In the genomic region with DNA sequence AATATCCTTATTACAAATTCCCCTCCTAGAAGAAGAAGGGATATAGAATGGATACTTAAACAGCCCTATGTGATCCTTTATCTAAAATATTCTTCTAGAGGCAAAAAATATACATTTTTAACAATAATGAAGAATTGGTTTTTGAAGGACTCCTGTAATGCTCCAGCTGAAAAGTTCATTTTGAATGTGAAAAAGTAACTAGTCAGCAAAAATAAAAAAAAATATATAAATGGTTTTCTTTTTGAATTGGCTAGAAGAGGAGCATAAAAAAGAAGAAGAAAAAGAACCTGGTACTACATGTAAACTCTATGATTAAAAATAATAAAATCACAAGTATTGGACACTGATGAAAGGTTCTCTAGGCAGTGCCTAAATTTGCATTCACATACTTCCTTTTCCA, we compare ENCODE assay signal across 23 cellular contexts.
DNase-seq lines count a peak whose midpoint lies in the region; ATAC-seq, FAIRE-seq and TF ChIP-seq lines count a peak whose summit lies in the region.
"Had no signal": no experiment of that assay in that cellular context is flagged by ENCODE, and none has a peak within 500 bp of the region (broad histone marks: within the 10 kb centered on the region; RNA-seq: fewer than 3 reads in every experiment).

No MANE protein-coding gene starts in this region.

- no peak for DNase-seq in A549 (ENCODE audit: low read depth in 1 of 2, low spot score in 1 of 2)
- no peak for DNase-seq in IMR-90
- no peak for DNase-seq in H1 (ENCODE audit: low read depth in 1 of 2, low spot score in 2 of 2)
- DNase-seq in tibial artery, result no peak
- DNase-seq in cortex of kidney (lab: John Stamatoyannopoulos, UW), result no peak
- DNase-seq: 8988T; BE2C; C1 segment of cervical spinal cord; CD4-positive, alpha-beta memory T cell; CD4-positive, CD25-positive, alpha-beta regulatory T cell; CD8-positive, alpha-beta memory T cell; COR-L47; DMS153; DMS53; DMS79; DND-41; EL; GDM1 had no signal

- in situ Hi-C loops in IMR-90 (cut with MboI; ENCODE audit: low sequenced_read_pairs), result no loop called here

- no peak overlapping the region for H2AK9ac ChIP-seq in IMR-90 (replicated peaks; ENCODE audit: low read depth, low read length, poor library complexity)

- H3K23me2 ChIP-seq in H1 (ENCODE audit: low read depth, low read length), result no peaks in the 10 kb centered on the region

- H2BK15ac ChIP-seq in IMR-90 (ENCODE audit: low read depth, low read length) (no peak overlapping the region), H1 (ENCODE audit: low read length) (no peak overlapping the region)

- H2BK120ac ChIP-seq in IMR-90 (ENCODE audit: low read depth, low read length) (no peak overlapping the region), H1 (replicated peaks; ENCODE audit: low read depth, low read length) (no peak overlapping the region)

- no peak for TF ChIP-seq EP300 in A549 (IDR thresholded peaks at IDR 0.05)
- no peak for TF ChIP-seq EP300 in H1 (IDR thresholded peaks at IDR 0.05; ENCODE audit: borderline replicate concordance in 1 of 2, low read depth in 2 of 2, low read length in 2 of 2)

- H2BK5ac ChIP-seq in IMR-90 (ENCODE audit: low read depth, low read length, poor library complexity, severe bottlenecking) (no peak overlapping the region), H1 (ENCODE audit: low read depth, low read length) (no peak overlapping the region)

- no peaks in the 10 kb centered on the region for H4K20me1 ChIP-seq in IMR-90 (ENCODE audit: insufficient read depth, low read length)
- no peaks in the 10 kb centered on the region for H4K20me1 ChIP-seq in H1 (replicated peaks in 1 of 2; ENCODE audit: control insufficient read depth in 1 of 2, insufficient read depth in 2 of 2, low read length in 2 of 2)
- H4K20me1 ChIP-seq: BLaER1 had no signal

- H3K14ac ChIP-seq in IMR-90 (replicated peaks; ENCODE audit: low read depth, low read length) (no peak overlapping the region), H1 (ENCODE audit: insufficient read length) (no peak overlapping the region)

- no peak for TF ChIP-seq CTCF in A549 (IDR thresholded peaks at IDR 0.05)
- TF ChIP-seq CTCF in IMR-90 (conservative IDR thresholded peaks at IDR 0.05; ENCODE audit: low read depth, low read length), result no peak
- no peak for TF ChIP-seq CTCF in H1 (IDR thresholded peaks at IDR 0.05; ENCODE audit: control extremely low read depth in 1 of 3, insufficient read depth in 1 of 3, low read depth in 1 of 3, low read length in 3 of 3)
- TF ChIP-seq CTCF in tibial artery (IDR thresholded peaks at IDR 0.05), result no peak

- H3K4me1 ChIP-seq in A549 (no peaks in the 10 kb centered on the region), IMR-90 (ENCODE audit: control insufficient read depth, insufficient read depth, low read length) (no peaks in the 10 kb centered on the region), H1 (replicated peaks in 1 of 4; ENCODE audit: control insufficient read depth in 3 of 4, insufficient read depth in 4 of 4, low read length in 3 of 4) (no peaks in the 10 kb centered on the region), tibial artery (no peaks in the 10 kb centered on the region)
- H3K4me1 ChIP-seq: BE2C, BLaER1 had no signal

- FAIRE-seq in A549 (lab: Jason Lieb, UNC) (no peak), H1 (lab: Jason Lieb, UNC) (no peak)
- FAIRE-seq: A204.1, GM12878, GM12892, GM18507 had no signal

- H3K36me3 ChIP-seq in IMR-90 (ENCODE audit: control insufficient read depth, insufficient read depth, low read length) (no peaks in the 10 kb centered on the region), H1 (ENCODE audit: control insufficient read depth in 2 of 4, insufficient read depth in 4 of 4, low read length in 3 of 4) (no peaks in the 10 kb centered on the region), tibial artery (no peaks in the 10 kb centered on the region)
- H3K36me3 ChIP-seq: BE2C, BLaER1 had no signal

- H3K79me2 ChIP-seq in H1 (ENCODE audit: control insufficient read depth in 1 of 2, insufficient read depth in 2 of 2, low read length in 2 of 2), result no peaks in the 10 kb centered on the region

- H3K9me1 ChIP-seq in IMR-90 (ENCODE audit: insufficient read depth, low read length), result no peaks in the 10 kb centered on the region

- TF ChIP-seq POLR2A in A549 (IDR thresholded peaks at IDR 0.05; ENCODE audit: low read length) (no peak), IMR-90 (IDR thresholded peaks at IDR 0.05; ENCODE audit: low read depth, low read length) (no peak), H1 (IDR thresholded peaks at IDR 0.05; ENCODE audit: control extremely low read depth in 1 of 2, low read depth in 2 of 2, low read length in 2 of 2) (no peak)

- H3K23ac ChIP-seq in IMR-90 (ENCODE audit: low read depth, low read length), result no peak overlapping the region
- H3K23ac ChIP-seq in H1 (ENCODE audit: insufficient read length), result no peak overlapping the region

- H2AK5ac ChIP-seq in IMR-90 (ENCODE audit: low read depth, low read length) (no peak overlapping the region), H1 (ENCODE audit: low read depth, low read length) (no peak overlapping the region)

- H4K91ac ChIP-seq in IMR-90 (ENCODE audit: insufficient read depth, low read depth, low read length), result no peak overlapping the region
- no peak overlapping the region for H4K91ac ChIP-seq in H1 (replicated peaks; ENCODE audit: insufficient read length, low read length)

- H3K9ac ChIP-seq in IMR-90 (ENCODE audit: low read depth, low read length) (no peak overlapping the region), H1 (replicated peaks in 1 of 4; ENCODE audit: extremely low read depth in 1 of 4, low read depth in 3 of 4, low read length in 3 of 4) (no peak overlapping the region)
- H3K9ac ChIP-seq: BLaER1 had no signal

- H3K79me1 ChIP-seq in IMR-90 (ENCODE audit: low read depth in 1 of 2, low read length in 2 of 2), result no peaks in the 10 kb centered on the region
- H3K79me1 ChIP-seq in H1 (ENCODE audit: low read depth, low read length), result no peaks in the 10 kb centered on the region

- no peak overlapping the region for H2BK12ac ChIP-seq in H1 (ENCODE audit: low read depth, low read length)

- POLR2A ChIA-PET in A549 (lab: Yijun Ruan, JAX) (no interaction called here), IMR-90 (lab: Charles Lee; ENCODE audit: unreplicated experiment) (no interaction called here), H1 (lab: Charles Lee; ENCODE audit: partially characterized antibody) (no interaction called here)

- no peak overlapping the region for H4K5ac ChIP-seq in IMR-90 (ENCODE audit: low read depth, low read length)
- H4K5ac ChIP-seq in H1 (ENCODE audit: insufficient read length, low read depth, low read length), result no peak overlapping the region

- no peak overlapping the region for H3K18ac ChIP-seq in IMR-90 (ENCODE audit: low read depth, low read length)
- no peak overlapping the region for H3K18ac ChIP-seq in H1 (ENCODE audit: extremely low read depth, low read length)

- BruUV-seq in IMR-90 (replicated peaks; lab: Mats Ljungman, UMichigan), result no TSS peak

- H3K4me2 ChIP-seq in A549, result no peak overlapping the region
- H3K4me2 ChIP-seq in IMR-90 (ENCODE audit: low read depth, low read length), result no peak overlapping the region
- H3K4me2 ChIP-seq in H1 (ENCODE audit: insufficient read depth in 1 of 2, low read depth in 2 of 2, low read length in 2 of 2), result no peak overlapping the region
- H3K4me2 ChIP-seq: BLaER1 had no signal

- H2BK20ac ChIP-seq in IMR-90 (ENCODE audit: low read depth, low read length), result no peak overlapping the region
- H2BK20ac ChIP-seq in H1 (ENCODE audit: low read length), result no peak overlapping the region

- no peak overlapping the region for H4K8ac ChIP-seq in IMR-90 (ENCODE audit: low read depth in 2 of 2, low read length in 2 of 2)
- no peak overlapping the region for H4K8ac ChIP-seq in H1 (ENCODE audit: extremely low read depth, insufficient read depth, low read length)

- CTCF ChIA-PET in A549 (lab: Yijun Ruan, JAX), result no interaction called here
- CTCF ChIA-PET in IMR-90 (lab: Yijun Ruan, JAX), result no interaction called here
- CTCF ChIA-PET in H1 (lab: Charles Lee; ENCODE audit: partially characterized antibody), result no interaction called here

- H3K4ac ChIP-seq in IMR-90 (ENCODE audit: low read depth, low read length) (no peak overlapping the region), H1 (replicated peaks; ENCODE audit: insufficient read length, low read depth, low read length) (no peak overlapping the region)

- H3K4me3 ChIP-seq in A549, result no peak overlapping the region
- no peak overlapping the region for H3K4me3 ChIP-seq in IMR-90 (ENCODE audit: insufficient read depth, low read depth, low read length)
- no peak overlapping the region for H3K4me3 ChIP-seq in H1 (ENCODE audit: extremely low read depth in 1 of 4, insufficient read depth in 2 of 4, low read depth in 3 of 4, low read length in 4 of 4)
- no peak overlapping the region for H3K4me3 ChIP-seq in tibial artery
- H3K4me3 ChIP-seq: BLaER1, GM12878 had no signal

- H3K56ac ChIP-seq in IMR-90 (ENCODE audit: extremely low read depth, insufficient read depth, low read length), result no peak overlapping the region
- H3K56ac ChIP-seq in H1 (replicated peaks; ENCODE audit: insufficient read length, low read depth, low read length), result no peak overlapping the region

- intact Hi-C loops in IMR-90 (cut with micrococcal nuclease), result no loop called here
- intact Hi-C loops in tibial artery (cut with DNase I; ENCODE audit: low total_unique reads), result no loop called here

- H3K27ac ChIP-seq in A549, result no peak overlapping the region
- H3K27ac ChIP-seq in IMR-90 (ENCODE audit: insufficient read depth, low read length), result no peak overlapping the region
- no peak overlapping the region for H3K27ac ChIP-seq in H1 (ENCODE audit: low read depth, low read length)
- no peak overlapping the region for H3K27ac ChIP-seq in tibial artery
- H3K27ac ChIP-seq: BLaER1 had no signal

- H2AFZ ChIP-seq in IMR-90 (replicated peaks; ENCODE audit: low read length, poor library complexity) (no peak overlapping the region), H1 (ENCODE audit: low read length) (no peak overlapping the region)

- no peak for TF ChIP-seq RAD21 in A549 (conservative IDR thresholded peaks at IDR 0.05 in 1 of 2, IDR thresholded peaks at IDR 0.05 in 1 of 2)
- no peak for TF ChIP-seq RAD21 in IMR-90 (IDR thresholded peaks at IDR 0.05; ENCODE audit: low read length)
- TF ChIP-seq RAD21 in H1 (IDR thresholded peaks at IDR 0.05 in 1 of 2, conservative IDR thresholded peaks at IDR 0.05 in 1 of 2; ENCODE audit: low read depth in 2 of 2, low read length in 2 of 2), result no peak

- H3K27me3 ChIP-seq in IMR-90 (ENCODE audit: control insufficient read depth, insufficient read depth, low read length) (no peaks in the 10 kb centered on the region), H1 (replicated peaks in 1 of 4; ENCODE audit: control insufficient read depth in 3 of 4, extremely low read depth in 1 of 4, insufficient read depth in 3 of 4, low read length in 3 of 4) (no peaks in the 10 kb centered on the region), tibial artery (no peaks in the 10 kb centered on the region)
- H3K27me3 ChIP-seq: BE2C, BLaER1 had no signal

- dilution Hi-C loops in IMR-90 (cut with HindIII; ENCODE audit: low sequenced_read_pairs, unreplicated experiment), result no loop called here

- ATAC-seq in A549, result no peak
- ATAC-seq in IMR-90 (ENCODE audit: low read depth), result no peak
- ATAC-seq: GM12878 had no signal

- no peaks in the 10 kb centered on the region for H3K9me3 ChIP-seq in A549
- H3K9me3 ChIP-seq in IMR-90 (ENCODE audit: control insufficient read depth, insufficient read depth, low read length), result peaks cover 2% of the 10 kb centered on the region; the same call in 1 of the 2 replicates
- 0 out of 4 replicates have a peak, but pooled peaks cover 0 to 3% of the 10 kb centered on the region in 2 experiments for H3K9me3 ChIP-seq in H1 (ENCODE audit: insufficient read depth in 2 of 2, low read depth in 1 of 2, low read length in 1 of 2)
- H3K9me3 ChIP-seq in tibial artery, result no peaks in the 10 kb centered on the region
- H3K9me3 ChIP-seq: BE2C, BLaER1 had no signal

Comparison
In these comparisons a context has a peak if more than half of its experiments do, and no peak if none do; other contexts are left out.
1. Of the 18 proteins assayed by ChIP-seq in both H1 and A549: peak only in H1: none; only in A549: none; in both: MAFK; in neither: 17.